ENCODE assay signal across 1 cellular context in genomic region chr11:43942651-43943356, GRCh38.
TF ChIP-seq lines count a peak whose summit lies in the region.

No MANE protein-coding gene starts in this region.

TF ChIP-seq in K562, 482 proteins besides CTCF, POLR2A, EP300 and RAD21 (continued from another document and continues in another):
- TF ChIP-seq SMARCE1 (IDR thresholded peaks at IDR 0.05) = no peak
- TF ChIP-seq, protein P1, sequence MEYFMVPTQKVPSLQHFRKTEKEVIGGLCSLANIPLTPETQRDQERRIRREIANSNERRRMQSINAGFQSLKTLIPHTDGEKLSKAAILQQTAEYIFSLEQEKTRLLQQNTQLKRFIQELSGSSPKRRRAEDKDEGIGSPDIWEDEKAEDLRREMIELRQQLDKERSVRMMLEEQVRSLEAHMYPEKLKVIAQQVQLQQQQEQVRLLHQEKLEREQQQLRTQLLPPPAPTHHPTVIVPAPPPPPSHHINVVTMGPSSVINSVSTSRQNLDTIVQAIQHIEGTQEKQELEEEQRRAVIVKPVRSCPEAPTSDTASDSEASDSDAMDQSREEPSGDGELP (CRISPR knock-in tag; IDR thresholded peaks at IDR 0.05; ENCODE audit: borderline replicate concordance) = 0 out of 2 replicates have a peak, but pooled peaks have one; percentile 20
- TF ChIP-seq CBX1 (IDR thresholded peaks at IDR 0.05; ENCODE audit: low read depth) = no peak
- TF ChIP-seq MTA3 (IDR thresholded peaks at IDR 0.05; ENCODE audit: borderline replicate concordance) = 0 out of 2 replicates have a peak, but pooled peaks have one; percentile 19
- TF ChIP-seq FOXO4 (CRISPR knock-in tag; IDR thresholded peaks at IDR 0.05) = no peak
- no peak for TF ChIP-seq ZSCAN29 (IDR thresholded peaks at IDR 0.05)
- 0 out of 2 replicates have a peak, but pooled peaks have one; percentile 21 for TF ChIP-seq ZFX (CRISPR knock-in tag; IDR thresholded peaks at IDR 0.05)
- no peak for TF ChIP-seq ID3 (CRISPR knock-in tag; IDR thresholded peaks at IDR 0.05)
- peak; percentile 38; the same call in 1 of the 2 replicates for TF ChIP-seq ID3 (tag; IDR thresholded peaks at IDR 0.05)
- TF ChIP-seq SRSF9 (IDR thresholded peaks at IDR 0.05; ENCODE audit: borderline replicate concordance, low read depth, low read length) = no peak
- TF ChIP-seq CTCFL (IDR thresholded peaks at IDR 0.05; ENCODE audit: borderline replicate concordance, insufficient read depth, low read depth, low read length, poor library complexity, severe bottlenecking) = peak; percentile 59
- no peak for TF ChIP-seq ETV5 (CRISPR knock-in tag; IDR thresholded peaks at IDR 0.05; ENCODE audit: low read depth)
- no peak for TF ChIP-seq HNRNPLL (IDR thresholded peaks at IDR 0.05; ENCODE audit: low read depth, low read length, poor library complexity, severe bottlenecking)
- TF ChIP-seq PREB (CRISPR knock-in tag; IDR thresholded peaks at IDR 0.05) = no peak
- peak; percentile 94 for TF ChIP-seq SAFB (IDR thresholded peaks at IDR 0.05; ENCODE audit: borderline replicate concordance, low read depth, low read length)
- TF ChIP-seq, protein P2, sequence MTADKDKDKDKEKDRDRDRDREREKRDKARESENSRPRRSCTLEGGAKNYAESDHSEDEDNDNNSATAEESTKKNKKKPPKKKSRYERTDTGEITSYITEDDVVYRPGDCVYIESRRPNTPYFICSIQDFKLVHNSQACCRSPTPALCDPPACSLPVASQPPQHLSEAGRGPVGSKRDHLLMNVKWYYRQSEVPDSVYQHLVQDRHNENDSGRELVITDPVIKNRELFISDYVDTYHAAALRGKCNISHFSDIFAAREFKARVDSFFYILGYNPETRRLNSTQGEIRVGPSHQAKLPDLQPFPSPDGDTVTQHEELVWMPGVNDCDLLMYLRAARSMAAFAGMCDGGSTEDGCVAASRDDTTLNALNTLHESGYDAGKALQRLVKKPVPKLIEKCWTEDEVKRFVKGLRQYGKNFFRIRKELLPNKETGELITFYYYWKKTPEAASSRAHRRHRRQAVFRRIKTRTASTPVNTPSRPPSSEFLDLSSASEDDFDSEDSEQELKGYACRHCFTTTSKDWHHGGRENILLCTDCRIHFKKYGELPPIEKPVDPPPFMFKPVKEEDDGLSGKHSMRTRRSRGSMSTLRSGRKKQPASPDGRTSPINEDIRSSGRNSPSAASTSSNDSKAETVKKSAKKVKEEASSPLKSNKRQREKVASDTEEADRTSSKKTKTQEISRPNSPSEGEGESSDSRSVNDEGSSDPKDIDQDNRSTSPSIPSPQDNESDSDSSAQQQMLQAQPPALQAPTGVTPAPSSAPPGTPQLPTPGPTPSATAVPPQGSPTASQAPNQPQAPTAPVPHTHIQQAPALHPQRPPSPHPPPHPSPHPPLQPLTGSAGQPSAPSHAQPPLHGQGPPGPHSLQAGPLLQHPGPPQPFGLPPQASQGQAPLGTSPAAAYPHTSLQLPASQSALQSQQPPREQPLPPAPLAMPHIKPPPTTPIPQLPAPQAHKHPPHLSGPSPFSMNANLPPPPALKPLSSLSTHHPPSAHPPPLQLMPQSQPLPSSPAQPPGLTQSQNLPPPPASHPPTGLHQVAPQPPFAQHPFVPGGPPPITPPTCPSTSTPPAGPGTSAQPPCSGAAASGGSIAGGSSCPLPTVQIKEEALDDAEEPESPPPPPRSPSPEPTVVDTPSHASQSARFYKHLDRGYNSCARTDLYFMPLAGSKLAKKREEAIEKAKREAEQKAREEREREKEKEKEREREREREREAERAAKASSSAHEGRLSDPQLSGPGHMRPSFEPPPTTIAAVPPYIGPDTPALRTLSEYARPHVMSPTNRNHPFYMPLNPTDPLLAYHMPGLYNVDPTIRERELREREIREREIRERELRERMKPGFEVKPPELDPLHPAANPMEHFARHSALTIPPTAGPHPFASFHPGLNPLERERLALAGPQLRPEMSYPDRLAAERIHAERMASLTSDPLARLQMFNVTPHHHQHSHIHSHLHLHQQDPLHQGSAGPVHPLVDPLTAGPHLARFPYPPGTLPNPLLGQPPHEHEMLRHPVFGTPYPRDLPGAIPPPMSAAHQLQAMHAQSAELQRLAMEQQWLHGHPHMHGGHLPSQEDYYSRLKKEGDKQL (CRISPR knock-in tag; IDR thresholded peaks at IDR 0.05; ENCODE audit: borderline replicate concordance) = peak; percentile 85; the same call in 1 of the 2 replicates
- peak; percentile 38 for TF ChIP-seq CCNT2 (IDR thresholded peaks at IDR 0.05; ENCODE audit: borderline replicate concordance, extremely low read depth, insufficient read length, low read depth, low read length)
- peak; percentile 8 for TF ChIP-seq RBM22 (IDR thresholded peaks at IDR 0.05; ENCODE audit: low read depth, low read length, poor library complexity, severe bottlenecking)
- peak; percentile 18 for TF ChIP-seq L3MBTL2 (IDR thresholded peaks at IDR 0.05)
- TF ChIP-seq CXXC5 (CRISPR knock-in tag; IDR thresholded peaks at IDR 0.05) = 0 out of 2 replicates have a peak, but pooled peaks have one; percentile 48
- TF ChIP-seq RB1 (IDR thresholded peaks at IDR 0.05; ENCODE audit: low read depth) = peak; percentile 25; the same call in 1 of the 2 replicates
- TF ChIP-seq HMGN3 (IDR thresholded peaks at IDR 0.05; ENCODE audit: borderline replicate concordance, extremely low read depth, insufficient read length, low read depth, low read length) = no peak
- no peak for TF ChIP-seq YY1 (IDR thresholded peaks at IDR 0.05; ENCODE audit: borderline replicate concordance in 1 of 3, control insufficient read depth in 1 of 3, extremely low read depth in 1 of 3, insufficient read depth in 3 of 3, insufficient read length in 1 of 3, insufficient replicate concordance in 2 of 3, low read depth in 1 of 3, low read length in 2 of 3)
- TF ChIP-seq RBFOX2 (IDR thresholded peaks at IDR 0.05; ENCODE audit: low read depth, low read length) = peak; percentile 81
- TF ChIP-seq, protein P3, sequence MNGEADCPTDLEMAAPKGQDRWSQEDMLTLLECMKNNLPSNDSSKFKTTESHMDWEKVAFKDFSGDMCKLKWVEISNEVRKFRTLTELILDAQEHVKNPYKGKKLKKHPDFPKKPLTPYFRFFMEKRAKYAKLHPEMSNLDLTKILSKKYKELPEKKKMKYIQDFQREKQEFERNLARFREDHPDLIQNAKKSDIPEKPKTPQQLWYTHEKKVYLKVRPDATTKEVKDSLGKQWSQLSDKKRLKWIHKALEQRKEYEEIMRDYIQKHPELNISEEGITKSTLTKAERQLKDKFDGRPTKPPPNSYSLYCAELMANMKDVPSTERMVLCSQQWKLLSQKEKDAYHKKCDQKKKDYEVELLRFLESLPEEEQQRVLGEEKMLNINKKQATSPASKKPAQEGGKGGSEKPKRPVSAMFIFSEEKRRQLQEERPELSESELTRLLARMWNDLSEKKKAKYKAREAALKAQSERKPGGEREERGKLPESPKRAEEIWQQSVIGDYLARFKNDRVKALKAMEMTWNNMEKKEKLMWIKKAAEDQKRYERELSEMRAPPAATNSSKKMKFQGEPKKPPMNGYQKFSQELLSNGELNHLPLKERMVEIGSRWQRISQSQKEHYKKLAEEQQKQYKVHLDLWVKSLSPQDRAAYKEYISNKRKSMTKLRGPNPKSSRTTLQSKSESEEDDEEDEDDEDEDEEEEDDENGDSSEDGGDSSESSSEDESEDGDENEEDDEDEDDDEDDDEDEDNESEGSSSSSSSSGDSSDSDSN (IDR thresholded peaks at IDR 0.05; ENCODE audit: borderline replicate concordance in 1 of 2, low read depth in 2 of 2, low read length in 2 of 2) = peak; percentile 23 to 26; a peak in 1 of 4 replicates
- TF ChIP-seq POLR2G (IDR thresholded peaks at IDR 0.05; ENCODE audit: low read depth, low read length) = peak; percentile 70
- TF ChIP-seq NCOA4 (IDR thresholded peaks at IDR 0.05; ENCODE audit: partially characterized antibody) = no peak
